ENCODE assay signal across 8 cellular contexts in the genomic region with DNA sequence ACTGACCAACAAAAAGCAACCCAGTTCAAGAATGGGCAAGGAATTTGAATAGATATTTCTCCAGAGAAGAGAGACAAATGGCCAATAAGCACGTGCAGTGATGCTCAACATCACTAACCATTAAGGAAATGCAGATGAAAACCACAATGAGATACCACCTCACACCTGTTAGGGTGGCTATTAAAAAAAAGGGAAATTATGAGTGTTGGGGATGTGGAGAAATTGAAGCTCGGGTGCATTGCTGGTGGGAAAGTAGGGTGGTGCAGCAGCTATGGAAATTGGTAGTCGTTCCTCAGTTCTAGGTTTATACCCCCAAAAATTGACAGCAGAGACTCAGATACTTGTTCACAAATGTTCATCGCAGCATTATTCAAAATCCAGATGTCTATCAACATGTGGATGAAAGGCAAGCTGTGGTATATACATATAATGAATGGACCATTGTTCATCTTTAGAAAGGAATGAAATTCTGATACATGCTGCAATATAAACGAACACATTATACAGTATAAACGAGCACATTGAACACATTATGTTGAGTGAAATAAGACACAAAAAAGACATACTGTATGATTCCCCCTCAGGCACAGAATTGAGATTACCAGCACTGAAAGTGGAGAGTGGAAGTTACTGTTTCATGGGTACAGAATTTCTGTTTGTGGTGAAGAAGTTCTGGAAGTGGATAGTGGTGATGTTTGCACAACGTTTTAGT. TPM values are rescaled to one million over a fixed set of nuclear protein-coding genes. Genes with fewer than 3 reads are reported as not detected.
DNase-seq lines count a peak whose midpoint lies in the region; ATAC-seq and TF ChIP-seq lines count a peak whose summit lies in the region.

No MANE protein-coding gene starts in this region.

- no peak overlapping the region for H2AFZ ChIP-seq in OCI-LY7 (ENCODE audit: low read length)

- H3K4me3 ChIP-seq in OCI-LY7 (ENCODE audit: low read depth, low read length, poor library complexity, severe bottlenecking) (peak overlapping the region; percentile 91), mucosa of descending colon (no peak overlapping the region)

- no peak for ATAC-seq in mucosa of descending colon

- peaks cover 39% of the 10 kb centered on the region for H4K20me1 ChIP-seq in OCI-LY7 (ENCODE audit: insufficient read depth, low read length)

- H3K9me3 ChIP-seq in OCI-LY7 (ENCODE audit: low read length), result no peaks in the 10 kb centered on the region
- no peaks in the 10 kb centered on the region for H3K9me3 ChIP-seq in mucosa of descending colon

- DNase-seq in SIG-M5 treated with dmso at 0.1 percent for 504 hours (lab: John Stamatoyannopoulos, UW; ENCODE audit: unreplicated experiment) (peak; percentile 54), SIG-M5 (lab: John Stamatoyannopoulos, UW) (no peak), OCI-LY7 (ENCODE audit: low spot score) (peak; percentile 65), endothelial cell (ENCODE audit: low spot score) (no peak), progenitor cell of endocrine pancreas (ENCODE audit: low spot score, unreplicated experiment) (no peak), HUDEP-2 (lab: John Stamatoyannopoulos, UW; ENCODE audit: unreplicated experiment in 76 of 76) (no peak), KG1 (lab: John Stamatoyannopoulos, UW) (no peak), mucosa of descending colon (no peak)

- TF ChIP-seq CTCF in OCI-LY7 (conservative IDR thresholded peaks at IDR 0.05; ENCODE audit: low read length) (no peak), endothelial cell (IDR thresholded peaks at IDR 0.05; ENCODE audit: unreplicated experiment) (no peak), progenitor cell of endocrine pancreas (IDR thresholded peaks at IDR 0.05; ENCODE audit: unreplicated experiment) (no peak), mucosa of descending colon (IDR thresholded peaks at IDR 0.05) (no peak)

- CTCF ChIA-PET in OCI-LY7 (lab: Charles Lee; ENCODE audit: unreplicated experiment), result no interaction called here

- H3K4me1 Mint-ChIP-seq in endothelial cell (ENCODE audit: unreplicated experiment) (peaks cover 32% of the 10 kb centered on the region), progenitor cell of endocrine pancreas (ENCODE audit: low read depth) (peaks cover 24% of the 10 kb centered on the region)

- H3K79me2 ChIP-seq in OCI-LY7 (ENCODE audit: insufficient read depth, low read depth, low read length), result peaks cover 60% of the 10 kb centered on the region

- H3K36me3 Mint-ChIP-seq in endothelial cell (ENCODE audit: low read depth, unreplicated experiment) (peaks cover 7% of the 10 kb centered on the region), progenitor cell of endocrine pancreas (ENCODE audit: insufficient read depth) (peaks cover 9% of the 10 kb centered on the region)

- POLR2A ChIA-PET in OCI-LY7 (lab: Charles Lee), result interaction anchor here (0.6 to 1.0 kb wide), 3 partner anchors 19 to 27 kb away, joined by 3 to 4 read pairs (median 3); no protein-coding TSS in a partner anchor

- H3K27ac Mint-ChIP-seq in endothelial cell (ENCODE audit: unreplicated experiment), result peak overlapping the region; percentile 68
- H3K27ac Mint-ChIP-seq in progenitor cell of endocrine pancreas, result peak overlapping the region; percentile 95

- H3K9me3 Mint-ChIP-seq in endothelial cell (ENCODE audit: unreplicated experiment) (no peaks in the 10 kb centered on the region), progenitor cell of endocrine pancreas (ENCODE audit: low read depth) (no peaks in the 10 kb centered on the region)

- H3K36me3 ChIP-seq in OCI-LY7 (ENCODE audit: insufficient read depth, low read length) (peaks cover 49% of the 10 kb centered on the region), mucosa of descending colon (ENCODE audit: low read depth) (no peaks in the 10 kb centered on the region)

- TSS peak; percentile 79 for BruUV-seq in OCI-LY7 (replicated peaks; lab: Mats Ljungman, UMichigan)

- H3K4me3 Mint-ChIP-seq in endothelial cell (ENCODE audit: unreplicated experiment), result peak overlapping the region; percentile 91
- peak overlapping the region; percentile 85 for H3K4me3 Mint-ChIP-seq in progenitor cell of endocrine pancreas (ENCODE audit: low read depth)

- no peaks in the 10 kb centered on the region for H3K9me2 ChIP-seq in OCI-LY7 (ENCODE audit: insufficient read depth, low read length)

- intact Hi-C loops in OCI-LY7 (cut with micrococcal nuclease; ENCODE audit: unreplicated experiment) (no loop called here), mucosa of descending colon (cut with DNase I, micrococcal nuclease) (no loop called here)

- peak overlapping the region; percentile 100 for H3K4me2 ChIP-seq in OCI-LY7 (ENCODE audit: low read length)

- H3K27me3 Mint-ChIP-seq in endothelial cell (ENCODE audit: unreplicated experiment) (peaks cover under 1% of the 10 kb centered on the region), progenitor cell of endocrine pancreas (no peaks in the 10 kb centered on the region)

- H3K27ac ChIP-seq in OCI-LY7 (ENCODE audit: low read depth, low read length, poor library complexity, severe bottlenecking), result peak overlapping the region; percentile 98

- H3K4me1 ChIP-seq in OCI-LY7 (ENCODE audit: insufficient read depth, low read length, poor library complexity, severe bottlenecking) (peaks cover 48% of the 10 kb centered on the region), mucosa of descending colon (ENCODE audit: low read depth) (peaks cover 18% of the 10 kb centered on the region)

RNA-seq across cellular contexts. Expression of a gene that starts 0.9 kb away (rescaled TPM):
- 12.4 and 13.6 TPM in 2 replicates for total RNA-seq in OCI-LY7 (2014; rRNA removed; shearing (Covaris generic))
- total RNA-seq in OCI-LY7 (2022), result 37.9 and 42.8 TPM in 2 replicates
- 21.6 TPM for total RNA-seq in endothelial cell (ENCODE audit: unreplicated experiment)
- total RNA-seq in progenitor cell of endocrine pancreas, result 37.1 and 39.8 TPM in 2 replicates
- 10 to 100 TPM; 16.1 to 17.8 (median 16.7) TPM for total RNA-seq in mucosa of descending colon

RNA-seq across cellular contexts. Expression of a gene that starts 33.8 kb away (rescaled TPM):
- total RNA-seq in OCI-LY7 (2014; rRNA removed; shearing (Covaris generic)), result 26.2 and 27.8 TPM in 2 replicates
- total RNA-seq in OCI-LY7 (2022), result 55.4 and 62.8 TPM in 2 replicates
- total RNA-seq in endothelial cell (ENCODE audit: unreplicated experiment), result 61.6 TPM
- total RNA-seq in progenitor cell of endocrine pancreas, result 149 and 150 TPM in 2 replicates
- total RNA-seq in mucosa of descending colon, result 10 to 100 TPM; 35.6 to 41.6 (median 41.0) TPM

Comparison
In these comparisons a context has a peak if more than half of its experiments do, and no peak if none do; other contexts are left out.
1. DNase-seq: peak in SIG-M5 treated with dmso at 0.1 percent for 504 hours (single experiment) and OCI-LY7 (single experiment); none in SIG-M5 (single experiment), endothelial cell (single experiment), progenitor cell of endocrine pancreas (single experiment), HUDEP-2 (0 of 76), KG1 (single experiment) and mucosa of descending colon (0 of 3).